Comparison of ENCODE assay signal across 8 cellular contexts in genomic region chr14:29536886-29537511, GRCh38.
DNase-seq lines count a peak whose midpoint lies in the region; ATAC-seq, FAIRE-seq and TF ChIP-seq lines count a peak whose summit lies in the region.

No MANE protein-coding gene starts in this region.

- TF ChIP-seq CTCF in GM13977 (IDR thresholded peaks at IDR 0.05; ENCODE audit: extremely low read depth, insufficient read depth, missing control alignments) (peak; percentile 16), foreskin keratinocyte (conservative IDR thresholded peaks at IDR 0.05) (peak; percentile 68)

- intact Hi-C loops in activated CD4-positive, alpha-beta T cell treated with anti-CD3 and anti-CD28 coated beads, Interleukin-2, amount 10 ng/mL, durations not matched to agents 24 days and 14 days (cut with micrococcal nuclease) = loop anchor here (10.0 kb wide), 1 partner anchor 782 kb away; no protein-coding TSS in a partner anchor
- intact Hi-C loops in activated CD4-positive, alpha-beta T cell treated with anti-CD3 and anti-CD28 coated beads for 36 hours (cut with DNase I, micrococcal nuclease) = loop anchor here (1.0 to 5.0 kb wide), 2 partner anchors 783 to 785 kb away; no protein-coding TSS in a partner anchor
- intact Hi-C loops in Right ventricle myocardium superior (cut with DNase I) = no loop called here

- CTCF ChIA-PET in activated CD4-positive, alpha-beta T cell treated with anti-CD3 and anti-CD28 coated beads for 36 hours (lab: Charles Lee) = interaction anchor here (0.6 kb wide), 1 partner anchor 521 kb away, joined by 3 read pairs; no protein-coding TSS in a partner anchor

- POLR2A ChIA-PET in activated CD4-positive, alpha-beta T cell treated with anti-CD3 and anti-CD28 coated beads for 36 hours (lab: Charles Lee) = no interaction called here

- ATAC-seq in foreskin keratinocyte (no peak), GM18520 (IDR thresholded peaks at IDR 0.05; ENCODE audit: unreplicated experiment) (no peak), Right ventricle myocardium superior (ENCODE audit: poor library complexity) (no peak)
- no peak for ATAC-seq in activated CD4-positive, alpha-beta T cell treated with anti-CD3 and anti-CD28 coated beads for 36 hours

- no peaks in the 10 kb centered on the region for H3K27me3 Mint-ChIP-seq in activated CD4-positive, alpha-beta T cell treated with anti-CD3 and anti-CD28 coated beads, Interleukin-2, amount 10 ng/mL, durations not matched to agents 24 days and 14 days
- no peaks in the 10 kb centered on the region for H3K27me3 Mint-ChIP-seq in activated CD4-positive, alpha-beta T cell treated with anti-CD3 and anti-CD28 coated beads for 36 hours

- H3K27me3 ChIP-seq in foreskin keratinocyte = no peaks in the 10 kb centered on the region

- no peaks in the 10 kb centered on the region for H3K9me3 Mint-ChIP-seq in activated CD4-positive, alpha-beta T cell treated with anti-CD3 and anti-CD28 coated beads, Interleukin-2, amount 10 ng/mL, durations not matched to agents 24 days and 14 days
- no peaks in the 10 kb centered on the region for H3K9me3 Mint-ChIP-seq in activated CD4-positive, alpha-beta T cell treated with anti-CD3 and anti-CD28 coated beads for 36 hours (ENCODE audit: low read depth)

- peak; percentile 93 for FAIRE-seq in A204.1 (lab: Jason Lieb, UNC)

- in situ Hi-C loops in GM13977 (cut with MboI; ENCODE audit: low pct_unique_long_range_greater_than_20kb, low sequenced_read_pairs, unreplicated experiment) = loop anchor here (25.0 kb wide), 2 partner anchors 675 to 775 kb away; partner anchors contain the start of gene FOXG1

- no peak for DNase-seq in GM13977 (ENCODE audit: low spot score)
- DNase-seq in OCI-M1 (lab: John Stamatoyannopoulos, UW) = peak; percentile 30
- DNase-seq in foreskin keratinocyte = no peak
- DNase-seq in activated CD4-positive, alpha-beta T cell treated with anti-CD3 and anti-CD28 coated beads, Interleukin-2, amount 10 ng/mL, durations not matched to agents 24 days and 14 days = no peak
- no peak for DNase-seq in activated CD4-positive, alpha-beta T cell treated with anti-CD3 and anti-CD28 coated beads for 36 hours
- no peak for DNase-seq in Right ventricle myocardium superior

- no peak overlapping the region for H3K27ac ChIP-seq in foreskin keratinocyte

- H3K27ac Mint-ChIP-seq in activated CD4-positive, alpha-beta T cell treated with anti-CD3 and anti-CD28 coated beads, Interleukin-2, amount 10 ng/mL, durations not matched to agents 24 days and 14 days = no peak overlapping the region
- no peak overlapping the region for H3K27ac Mint-ChIP-seq in activated CD4-positive, alpha-beta T cell treated with anti-CD3 and anti-CD28 coated beads for 36 hours

- no peaks in the 10 kb centered on the region for H3K4me1 Mint-ChIP-seq in activated CD4-positive, alpha-beta T cell treated with anti-CD3 and anti-CD28 coated beads, Interleukin-2, amount 10 ng/mL, durations not matched to agents 24 days and 14 days
- no peaks in the 10 kb centered on the region for H3K4me1 Mint-ChIP-seq in activated CD4-positive, alpha-beta T cell treated with anti-CD3 and anti-CD28 coated beads for 36 hours

- no peaks in the 10 kb centered on the region for H3K4me1 ChIP-seq in foreskin keratinocyte

- H3K36me3 Mint-ChIP-seq in activated CD4-positive, alpha-beta T cell treated with anti-CD3 and anti-CD28 coated beads, Interleukin-2, amount 10 ng/mL, durations not matched to agents 24 days and 14 days (ENCODE audit: low read depth) = no peaks in the 10 kb centered on the region
- H3K36me3 Mint-ChIP-seq in activated CD4-positive, alpha-beta T cell treated with anti-CD3 and anti-CD28 coated beads for 36 hours (ENCODE audit: low read depth) = no peaks in the 10 kb centered on the region

- no peak overlapping the region for H3K4me3 Mint-ChIP-seq in activated CD4-positive, alpha-beta T cell treated with anti-CD3 and anti-CD28 coated beads, Interleukin-2, amount 10 ng/mL, durations not matched to agents 24 days and 14 days
- H3K4me3 Mint-ChIP-seq in activated CD4-positive, alpha-beta T cell treated with anti-CD3 and anti-CD28 coated beads for 36 hours = no peak overlapping the region
